In genomic region chr7:92875719-92876118, GRCh38 we compare ENCODE assay signal across 1 cellular context.
A peak's percentile ranks its signal among the peaks of the same experiment; 100 is the strongest.
TF ChIP-seq lines count a peak whose summit lies in the region.

No MANE protein-coding gene starts in this region.

TF ChIP-seq in K562, 482 proteins besides CTCF, POLR2A, EP300 and RAD21:
- TF ChIP-seq PHB2 (IDR thresholded peaks at IDR 0.05; ENCODE audit: low read depth) = no peak
- peak; percentile 19; the same call in 1 of the 2 replicates for TF ChIP-seq ZNF384 (IDR thresholded peaks at IDR 0.05; ENCODE audit: low read depth, low read length)
- TF ChIP-seq ZNF395 (CRISPR knock-in tag; IDR thresholded peaks at IDR 0.05) = no peak
TF ChIP-seq in K562: peak in this region for 1.
